ENCODE assay signal across 8 cellular contexts in genomic region chr15:31338879-31339557, GRCh38. TPM values are rescaled to one million over a fixed set of nuclear protein-coding genes. Genes with fewer than 3 reads are reported as not detected.
DNase-seq lines count a peak whose midpoint lies in the region; ATAC-seq and TF ChIP-seq lines count a peak whose summit lies in the region.

No MANE protein-coding gene starts in this region.

- H3K36me3 ChIP-seq in DOHH2 (ENCODE audit: control insufficient read depth, low read length) (peaks cover 38% of the 10 kb centered on the region), Loucy (ENCODE audit: insufficient read depth, low read length) (peaks cover 11% of the 10 kb centered on the region; the same call in 1 of the 2 replicates), gastroesophageal sphincter (no peaks in the 10 kb centered on the region)

- no peaks in the 10 kb centered on the region for H3K9me3 Mint-ChIP-seq in activated CD4-positive, alpha-beta memory T cell treated with anti-CD3 and anti-CD28 coated beads, Interleukin-2, amount 10 ng/mL, durations not matched to agents 7 days and 5 days

- intact Hi-C loops in posterior cingulate gyrus (cut with DNase I): loop anchor here (10.0 kb wide), 1 partner anchor 96 kb away; no protein-coding TSS in a partner anchor

- POLR2A ChIA-PET in activated CD4-positive, alpha-beta memory T cell treated with anti-CD3 and anti-CD28 coated beads, Interleukin-2, amount 10 ng/mL, durations not matched to agents 7 days and 5 days (lab: Charles Lee): interaction anchor here (1.2 to 21.7 kb wide), 5 partner anchors 7 to 96 kb away, joined by 3 to 374 read pairs (median 6); partner anchors contain the start of gene KLF13

- H3K9ac ChIP-seq in Loucy (ENCODE audit: low read depth, low read length, poor library complexity, severe bottlenecking): no peak overlapping the region

- H3K27me3 ChIP-seq in DOHH2 (ENCODE audit: control insufficient read depth, low read length): no peaks in the 10 kb centered on the region
- no peaks in the 10 kb centered on the region for H3K27me3 ChIP-seq in Loucy (ENCODE audit: insufficient read depth, low read length, poor library complexity, severe bottlenecking)
- no peaks in the 10 kb centered on the region for H3K27me3 ChIP-seq in gastroesophageal sphincter

- CTCF ChIA-PET in activated CD4-positive, alpha-beta memory T cell treated with anti-CD3 and anti-CD28 coated beads, Interleukin-2, amount 10 ng/mL, durations not matched to agents 7 days and 5 days (lab: Charles Lee): interaction anchor here (0.8 to 1.0 kb wide), 3 partner anchors 20 to 96 kb away, joined by 3 read pairs; no protein-coding TSS in a partner anchor

- H3K27me3 Mint-ChIP-seq in activated CD4-positive, alpha-beta memory T cell treated with anti-CD3 and anti-CD28 coated beads, Interleukin-2, amount 10 ng/mL, durations not matched to agents 7 days and 5 days: no peaks in the 10 kb centered on the region

- H3K27ac Mint-ChIP-seq in activated CD4-positive, alpha-beta memory T cell treated with anti-CD3 and anti-CD28 coated beads, Interleukin-2, amount 10 ng/mL, durations not matched to agents 7 days and 5 days: peak overlapping the region; percentile 64

- peak; percentile 59 for ATAC-seq in GM21447 (IDR thresholded peaks at IDR 0.05; ENCODE audit: unreplicated experiment)
- peak; percentile 72 for ATAC-seq in gastroesophageal sphincter

- peak; percentile 56 for DNase-seq in activated CD4-positive, alpha-beta memory T cell treated with anti-CD3 and anti-CD28 coated beads, Interleukin-2, amount 10 ng/mL, durations not matched to agents 7 days and 5 days
- DNase-seq in posterior cingulate gyrus (peak in 6 of 10 donors; percentile 49 to 91 (median 69)), HK-2 (ENCODE audit: unreplicated experiment) (no peak), NCI-H524 treated with DMSO at 0.1 percent for 48 hours (lab: John Stamatoyannopoulos, UW) (no peak)

- H3K4me3 ChIP-seq in DOHH2 (ENCODE audit: low read length): peak overlapping the region; percentile 67
- H3K4me3 ChIP-seq in Loucy (ENCODE audit: low read length, poor library complexity, severe bottlenecking): no peak overlapping the region
- H3K4me3 ChIP-seq in gastroesophageal sphincter: peak overlapping the region in 1 of 2 donors; percentile 20

- H3F3A ChIP-seq in DOHH2 (ENCODE audit: control insufficient read depth, insufficient read depth) (peaks cover 58% of the 10 kb centered on the region), Loucy (ENCODE audit: low read depth) (no peaks in the 10 kb centered on the region)

- H3K4me1 Mint-ChIP-seq in activated CD4-positive, alpha-beta memory T cell treated with anti-CD3 and anti-CD28 coated beads, Interleukin-2, amount 10 ng/mL, durations not matched to agents 7 days and 5 days: peaks cover 99% of the 10 kb centered on the region

- no peak for TF ChIP-seq CTCF in DOHH2 (IDR thresholded peaks at IDR 0.05; ENCODE audit: low read depth, low read length, poor library complexity, severe bottlenecking)
- TF ChIP-seq CTCF in Loucy (conservative IDR thresholded peaks at IDR 0.05; ENCODE audit: low read length): no peak
- TF ChIP-seq CTCF in gastroesophageal sphincter (IDR thresholded peaks at IDR 0.05): no peak

- H3K4me3 Mint-ChIP-seq in activated CD4-positive, alpha-beta memory T cell treated with anti-CD3 and anti-CD28 coated beads, Interleukin-2, amount 10 ng/mL, durations not matched to agents 7 days and 5 days: peak overlapping the region; percentile 36

- H3K27ac ChIP-seq in DOHH2 (ENCODE audit: low read depth, low read length) (peak overlapping the region; percentile 83), gastroesophageal sphincter (peak overlapping the region; percentile 67 to 86 (median 80))

- no peak overlapping the region for H2AFZ ChIP-seq in Loucy (ENCODE audit: low read length)

- WGBS in gastroesophageal sphincter (ENCODE audit: low coverage in 1 of 2), 2 donors: 0 to 32% methylated on average over 1 to 7 of the region's 9 CpGs

- TF ChIP-seq POLR2A in gastroesophageal sphincter (IDR thresholded peaks at IDR 0.05): no peak

- H3K9me3 ChIP-seq in DOHH2 (ENCODE audit: control insufficient read depth, insufficient read depth, low read length) (no peaks in the 10 kb centered on the region), Loucy (ENCODE audit: insufficient read depth, low read depth, low read length) (no peaks in the 10 kb centered on the region), gastroesophageal sphincter (no peaks in the 10 kb centered on the region)

- H3K9me2 ChIP-seq in DOHH2 (replicated peaks; ENCODE audit: control insufficient read depth, low read length) (no peaks in the 10 kb centered on the region), Loucy (replicated peaks; ENCODE audit: low read depth, low read length) (no peaks in the 10 kb centered on the region)

- peaks cover 100% of the 10 kb centered on the region for H3K79me2 ChIP-seq in DOHH2 (ENCODE audit: control insufficient read depth, low read length)
- H3K79me2 ChIP-seq in Loucy (ENCODE audit: insufficient read depth, low read length): peaks cover 99% of the 10 kb centered on the region

- peaks cover 100% of the 10 kb centered on the region for H3K4me1 ChIP-seq in DOHH2 (ENCODE audit: control insufficient read depth, low read length)
- H3K4me1 ChIP-seq in Loucy (ENCODE audit: insufficient read depth, low read length, poor library complexity, severe bottlenecking): peaks cover 19% of the 10 kb centered on the region
- H3K4me1 ChIP-seq in gastroesophageal sphincter: peaks cover 26 to 100% (median 73%) of the 10 kb centered on the region in 3 donors

- peaks cover 33% of the 10 kb centered on the region for H3K36me3 Mint-ChIP-seq in activated CD4-positive, alpha-beta memory T cell treated with anti-CD3 and anti-CD28 coated beads, Interleukin-2, amount 10 ng/mL, durations not matched to agents 7 days and 5 days (ENCODE audit: low read depth)

- H4K20me1 ChIP-seq in DOHH2 (ENCODE audit: control insufficient read depth, insufficient read depth, low read depth, low read length) (peaks cover 21% of the 10 kb centered on the region), Loucy (ENCODE audit: insufficient read depth, low read length, poor library complexity, severe bottlenecking) (peaks cover 90% of the 10 kb centered on the region)

- TF ChIP-seq EP300 in gastroesophageal sphincter (IDR thresholded peaks at IDR 0.05): no peak

- peak overlapping the region; percentile 89 for H3K4me2 ChIP-seq in DOHH2 (ENCODE audit: low read length)
- H3K4me2 ChIP-seq in Loucy (ENCODE audit: low read depth, low read length, poor library complexity, severe bottlenecking): peak overlapping the region; percentile 39

RNA-seq across cellular contexts. Expression of gene KLF13, which starts 12.4 kb away (rescaled TPM):
- 100 to 1,000 TPM; 199 TPM for total RNA-seq in activated CD4-positive, alpha-beta memory T cell treated with anti-CD3 and anti-CD28 coated beads, Interleukin-2, amount 10 ng/mL, durations not matched to agents 7 days and 5 days
- 100 to 1,000 TPM in 1 of 4 donors, 10 to 100 TPM in 3; 49.7 to 106 (median 76.1) TPM for total RNA-seq in gastroesophageal sphincter

Comparison
In these comparisons a context has a peak if more than half of its experiments do, and no peak if none do; other contexts are left out.
1. DNase-seq: peak in activated CD4-positive, alpha-beta memory T cell treated with anti-CD3 and anti-CD28 coated beads, Interleukin-2, amount 10 ng/mL, durations not matched to agents 7 days and 5 days (single experiment) and posterior cingulate gyrus (6 of 10); none in HK-2 (single experiment) and NCI-H524 treated with DMSO at 0.1 percent for 48 hours (single experiment).